ENCODE assay signal across 24 cellular contexts in the genomic region with DNA sequence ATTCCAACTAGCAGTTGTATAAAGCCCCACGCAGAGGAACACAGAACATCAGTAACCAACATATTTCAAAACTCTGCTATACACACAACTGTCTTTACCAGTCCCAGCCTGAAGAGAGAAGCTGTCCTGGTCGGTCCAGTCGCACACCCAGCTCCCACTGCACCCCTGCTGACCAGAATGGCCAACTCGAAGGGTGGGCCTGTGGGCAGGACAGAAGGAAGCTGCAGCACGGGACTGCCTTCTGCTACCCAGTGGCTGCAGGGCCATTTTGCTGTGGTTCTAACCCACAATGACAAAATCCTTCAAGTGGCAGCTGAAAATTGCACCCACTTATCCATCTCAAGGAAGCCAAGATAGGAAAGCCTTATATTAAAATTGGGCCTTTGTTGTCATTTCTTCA.
"Had no signal": no experiment of that assay in that cellular context is flagged by ENCODE, and none has a peak within 500 bp of the region (broad histone marks: within the 10 kb centered on the region; RNA-seq: fewer than 3 reads in every experiment).

No MANE protein-coding gene starts in this region.

- H3K4me3 ChIP-seq: K562 had no signal

- H3K27ac ChIP-seq: KMS-11 had no signal

- DNase-seq: Kasumi-1, MM.1S, MV-4-11, NCI-H1048, NCI-H1105, NCI-H1417, NCI-H1436 treated with DMSO at 0.1 percent for 48 hours, NCI-H1694, NCI-H1930, NCI-H2081, NCI-H2107, NCI-H2171, NCI-H226, NCI-H446, NCI-H510A, NCI-H524 treated with DMSO at 0.1 percent for 48 hours, NCI-H69, NCI-H774, RPMI8226, SHP77, SK-N-SH, SW 1271 had no signal

- H3K9me3 ChIP-seq: SK-N-SH had no signal
